In genomic region chr10:77289027-77289501, GRCh38 we compare ENCODE assay signal across 1 cellular context.
TF ChIP-seq lines count a peak whose summit lies in the region.

No MANE protein-coding gene starts in this region.

TF ChIP-seq in H1, 55 proteins besides CTCF, POLR2A, EP300 and RAD21:
- TF ChIP-seq CEBPB (IDR thresholded peaks at IDR 0.05; ENCODE audit: low read depth, low read length), result no peak
- no peak for TF ChIP-seq PHF8 (conservative IDR thresholded peaks at IDR 0.05; ENCODE audit: low read depth, low read length)
- TF ChIP-seq SIRT6 (IDR thresholded peaks at IDR 0.05; ENCODE audit: low read length), result no peak
- no peak for TF ChIP-seq KDM5A (IDR thresholded peaks at IDR 0.05; ENCODE audit: low read length)
- TF ChIP-seq SIN3A (conservative IDR thresholded peaks at IDR 0.05 in 1 of 2, IDR thresholded peaks at IDR 0.05 in 1 of 2; ENCODE audit: low read depth in 1 of 2, low read length in 2 of 2), result no peak
- no peak for TF ChIP-seq SAP30 (IDR thresholded peaks at IDR 0.05; ENCODE audit: insufficient read depth, insufficient replicate concordance, low read length)
- no peak for TF ChIP-seq GTF2F1 (IDR thresholded peaks at IDR 0.05; ENCODE audit: borderline replicate concordance, low read depth, low read length)
- TF ChIP-seq FOSL1 (IDR thresholded peaks at IDR 0.05; ENCODE audit: insufficient read depth, low read depth, low read length), result no peak
- TF ChIP-seq YY1 (IDR thresholded peaks at IDR 0.05; ENCODE audit: low read depth, low read length), result no peak
- no peak for TF ChIP-seq KDM1A (IDR thresholded peaks at IDR 0.05; ENCODE audit: borderline replicate concordance, low read length)
- TF ChIP-seq TEAD4 (IDR thresholded peaks at IDR 0.05; ENCODE audit: low read depth, low read length), result peak; percentile 79
- TF ChIP-seq RBBP5 (IDR thresholded peaks at IDR 0.05; ENCODE audit: borderline replicate concordance, low read depth, low read length), result no peak
- TF ChIP-seq MAFK (IDR thresholded peaks at IDR 0.05; ENCODE audit: low read depth, low read length), result no peak
- TF ChIP-seq NANOG (IDR thresholded peaks at IDR 0.05; ENCODE audit: insufficient read depth, low read depth, low read length, poor library complexity, severe bottlenecking), result no peak
- TF ChIP-seq TCF12 (IDR thresholded peaks at IDR 0.05; ENCODE audit: low read depth, low read length), result peak; percentile 71; the same call in 1 of the 2 replicates
- TF ChIP-seq RXRA (IDR thresholded peaks at IDR 0.05; ENCODE audit: insufficient read depth, low read depth, low read length), result no peak
- TF ChIP-seq SUZ12 (IDR thresholded peaks at IDR 0.05; ENCODE audit: low read length), result no peak
- no peak for TF ChIP-seq CTBP2 (IDR thresholded peaks at IDR 0.05; ENCODE audit: borderline replicate concordance, insufficient read depth, insufficient read length, low read length)
- TF ChIP-seq SRF (IDR thresholded peaks at IDR 0.05; ENCODE audit: low read depth, low read length), result no peak
- TF ChIP-seq USF2 (IDR thresholded peaks at IDR 0.05; ENCODE audit: low read length), result no peak
- no peak for TF ChIP-seq BCL11A (IDR thresholded peaks at IDR 0.05; ENCODE audit: low read depth in 2 of 2, low read length in 2 of 2)
- no peak for TF ChIP-seq BACH1 (IDR thresholded peaks at IDR 0.05; ENCODE audit: low read length)
- no peak for TF ChIP-seq TAF1 (IDR thresholded peaks at IDR 0.05; ENCODE audit: low read depth, low read length)
- peak; percentile 57; the same call in 1 of the 2 replicates for TF ChIP-seq MAX (IDR thresholded peaks at IDR 0.05)
- TF ChIP-seq ATF2 (IDR thresholded peaks at IDR 0.05; ENCODE audit: low read length), result no peak
- TF ChIP-seq POU5F1 (IDR thresholded peaks at IDR 0.05; ENCODE audit: low read depth, low read length), result no peak
- no peak for TF ChIP-seq BRCA1 (IDR thresholded peaks at IDR 0.05; ENCODE audit: low read depth, low read length)
- TF ChIP-seq POLR2AphosphoS5 (IDR thresholded peaks at IDR 0.05; ENCODE audit: low read depth, low read length), result peak; percentile 91
